Comparison of ENCODE assay signal across 29 cellular contexts in genomic region chr10:54010337-54010736, GRCh38.
"Had no signal": no experiment of that assay in that cellular context is flagged by ENCODE, and none has a peak within 500 bp of the region (broad histone marks: within the 10 kb centered on the region; RNA-seq: fewer than 3 reads in every experiment).

No MANE protein-coding gene starts in this region.

- H3K36me3 ChIP-seq: brain microvascular endothelial cell, esophagus muscularis mucosa had no signal

- H3K27ac ChIP-seq: brain microvascular endothelial cell, coronary artery, dorsolateral prefrontal cortex, esophagus muscularis mucosa had no signal

- H3K27me3 ChIP-seq: brain microvascular endothelial cell, esophagus muscularis mucosa had no signal

- ATAC-seq: activated naive CD4-positive, alpha-beta T cell treated with anti-CD3 and anti-CD28 coated beads, Interleukin-2, amount 50 U/mL, for 72 hours; activated T-cell treated with anti-CD3 and anti-CD28 coated beads, Interleukin-2, amount 50 U/mL, for 72 hours; T-helper 17 cell had no signal

- H3K27me3 Mint-ChIP-seq: activated CD4-positive, alpha-beta memory T cell treated with anti-CD3 and anti-CD28 coated beads, Interleukin-2, amount 10 ng/mL, durations not matched to agents 7 days and 5 days; activated CD4-positive, alpha-beta T cell treated with anti-CD3 and anti-CD28 coated beads, Interleukin-2, amount 10 ng/mL, durations not matched to agents 7 days and 5 days; activated naive CD4-positive, alpha-beta T cell treated with anti-CD3 and anti-CD28 coated beads, Interleukin-2, amount 10 ng/mL, durations not matched to agents 7 days and 5 days; activated naive CD8-positive, alpha-beta T cell treated with anti-CD3 and anti-CD28 coated beads, Interleukin-2, amount 10 ng/mL, durations not matched to agents 7 days and 5 days; activated T-cell treated with anti-CD3 and anti-CD28 coated beads, Interleukin-2, amount 50 U/mL, for 24 hours; central memory CD8-positive, alpha-beta T cell; dendritic cell treated with granulocyte-macrophage colony-stimulating factor and Interleukin-4, amounts not matched to agents 40 ng/mL and 50 ng/mL, for 4 days; T-helper 17 cell had no signal

- H3K4me3 ChIP-seq: coronary artery, dorsolateral prefrontal cortex, esophagus muscularis mucosa had no signal

- H3K27ac Mint-ChIP-seq: activated CD4-positive, alpha-beta memory T cell treated with anti-CD3 and anti-CD28 coated beads, Interleukin-2, amount 10 ng/mL, durations not matched to agents 7 days and 5 days; activated CD4-positive, alpha-beta T cell treated with anti-CD3 and anti-CD28 coated beads, Interleukin-2, amount 10 ng/mL, durations not matched to agents 7 days and 5 days; activated naive CD4-positive, alpha-beta T cell treated with anti-CD3 and anti-CD28 coated beads, Interleukin-2, amount 10 ng/mL, durations not matched to agents 7 days and 5 days; activated naive CD4-positive, alpha-beta T cell treated with anti-CD3 and anti-CD28 coated beads, Interleukin-2, amount 50 U/mL, for 72 hours; activated naive CD8-positive, alpha-beta T cell treated with anti-CD3 and anti-CD28 coated beads, Interleukin-2, amount 10 ng/mL, durations not matched to agents 7 days and 5 days; activated T-cell treated with anti-CD3 and anti-CD28 coated beads, Interleukin-2, amount 50 U/mL, for 24 hours; activated T-cell treated with anti-CD3 and anti-CD28 coated beads, Interleukin-2, amount 50 U/mL, for 72 hours; dendritic cell treated with granulocyte-macrophage colony-stimulating factor and Interleukin-4, amounts not matched to agents 40 ng/mL and 50 ng/mL, for 4 days; T-helper 17 cell; T-helper 2 cell treated with Interferon-gamma antibody and Interleukin-4, amounts not matched to agents 5 μg/mL and 100 μg/mL, for 36 hours had no signal

- H3K4me3 Mint-ChIP-seq: activated CD4-positive, alpha-beta memory T cell treated with anti-CD3 and anti-CD28 coated beads, Interleukin-2, amount 10 ng/mL, durations not matched to agents 7 days and 5 days; activated CD4-positive, alpha-beta T cell treated with anti-CD3 and anti-CD28 coated beads, Interleukin-2, amount 10 ng/mL, durations not matched to agents 7 days and 5 days; activated naive CD4-positive, alpha-beta T cell treated with anti-CD3 and anti-CD28 coated beads, Interleukin-2, amount 10 ng/mL, durations not matched to agents 7 days and 5 days; activated naive CD8-positive, alpha-beta T cell treated with anti-CD3 and anti-CD28 coated beads, Interleukin-2, amount 10 ng/mL, durations not matched to agents 7 days and 5 days; activated T-cell treated with anti-CD3 and anti-CD28 coated beads, Interleukin-2, amount 50 U/mL, for 24 hours; activated T-cell treated with anti-CD3 and anti-CD28 coated beads, Interleukin-2, amount 50 U/mL, for 72 hours; central memory CD8-positive, alpha-beta T cell; dendritic cell treated with granulocyte-macrophage colony-stimulating factor and Interleukin-4, amounts not matched to agents 40 ng/mL and 50 ng/mL, for 4 days; T-helper 17 cell; T-helper 2 cell treated with Interferon-gamma antibody and Interleukin-4, amounts not matched to agents 5 μg/mL and 100 μg/mL, for 36 hours had no signal

- H3K9me3 ChIP-seq: esophagus muscularis mucosa had no signal

- H3K36me3 Mint-ChIP-seq: activated naive CD4-positive, alpha-beta T cell treated with anti-CD3 and anti-CD28 coated beads, Interleukin-2, amount 10 ng/mL, durations not matched to agents 7 days and 5 days; activated naive CD8-positive, alpha-beta T cell treated with anti-CD3 and anti-CD28 coated beads, Interleukin-2, amount 10 ng/mL, durations not matched to agents 7 days and 5 days had no signal

- H3K4me1 Mint-ChIP-seq: activated CD4-positive, alpha-beta memory T cell treated with anti-CD3 and anti-CD28 coated beads, Interleukin-2, amount 10 ng/mL, durations not matched to agents 7 days and 5 days; activated CD4-positive, alpha-beta T cell treated with anti-CD3 and anti-CD28 coated beads, Interleukin-2, amount 10 ng/mL, durations not matched to agents 7 days and 5 days; activated naive CD4-positive, alpha-beta T cell treated with anti-CD3 and anti-CD28 coated beads, Interleukin-2, amount 10 ng/mL, durations not matched to agents 7 days and 5 days; activated naive CD8-positive, alpha-beta T cell treated with anti-CD3 and anti-CD28 coated beads, Interleukin-2, amount 10 ng/mL, durations not matched to agents 7 days and 5 days; central memory CD8-positive, alpha-beta T cell; T-helper 17 cell had no signal

- DNase-seq: activated CD4-positive, alpha-beta memory T cell treated with anti-CD3 and anti-CD28 coated beads, Interleukin-2, amount 10 ng/mL, durations not matched to agents 7 days and 5 days; activated CD4-positive, alpha-beta T cell treated with anti-CD3 and anti-CD28 coated beads for 1 hour; activated CD4-positive, alpha-beta T cell treated with anti-CD3 and anti-CD28 coated beads for 4 hours; activated CD4-positive, alpha-beta T cell treated with anti-CD3 and anti-CD28 coated beads, Interleukin-2, amount 10 ng/mL, durations not matched to agents 7 days and 5 days; activated CD4-positive, alpha-beta T cell treated with anti-CD3 and anti-CD28 coated beads, Interleukin-2, amount 50 U/mL, for 4 hours; activated CD4-positive, CD25-positive, alpha-beta regulatory T cell; activated CD8-positive, alpha-beta memory T cell treated with anti-CD3 and anti-CD28 coated beads, Interleukin-2, amount 50 U/mL, for 48 hours; activated gamma-delta T cell; activated naive CD4-positive, alpha-beta T cell; activated naive CD4-positive, alpha-beta T cell treated with anti-CD3 and anti-CD28 coated beads, Interleukin-2, amount 10 ng/mL, durations not matched to agents 7 days and 5 days; activated naive CD8-positive, alpha-beta T cell treated with anti-CD3 and anti-CD28 coated beads, Interleukin-2, amount 10 ng/mL, durations not matched to agents 7 days and 5 days; activated T-cell treated with anti-CD3 and anti-CD28 coated beads for 4 hours; activated T-cell treated with anti-CD3 and anti-CD28 coated beads, Interleukin-2, amount 50 U/mL, for 24 hours; activated T-cell treated with anti-CD3 and anti-CD28 coated beads, Interleukin-2, amount 50 U/mL, for 72 hours; brain microvascular endothelial cell; dorsolateral prefrontal cortex; effector memory CD4-positive, alpha-beta T cell; erythroblast; foreskin melanocyte; head of caudate nucleus; T-helper 1 cell; T-helper 17 cell; T1000 had no signal

- H3K4me1 ChIP-seq: esophagus muscularis mucosa had no signal
